ENCODE assay signal across 20 cellular contexts in genomic region chr16:85667841-85668413, GRCh38. TPM values are rescaled to one million over a fixed set of nuclear protein-coding genes. Genes with fewer than 3 reads are reported as not detected.
DNase-seq lines count a peak whose midpoint lies in the region; ATAC-seq, FAIRE-seq and TF ChIP-seq lines count a peak whose summit lies in the region.
"Had no signal": no experiment of that assay in that cellular context is flagged by ENCODE, and none has a peak within 500 bp of the region (broad histone marks: within the 10 kb centered on the region; RNA-seq: fewer than 3 reads in every experiment).

No MANE protein-coding gene starts in this region.

- no peak for TF ChIP-seq CTCF in A549 (IDR thresholded peaks at IDR 0.05)
- TF ChIP-seq CTCF in H9 (conservative IDR thresholded peaks at IDR 0.05), result no peak

- DNase-seq in A549 (ENCODE audit: low read depth in 1 of 2, low spot score in 1 of 2) (no peak), H9 (no peak), neuronal stem cell (ENCODE audit: low spot score) (no peak), iPS-NIHi7 (ENCODE audit: extremely low spot score) (no peak), SK-N-DZ (ENCODE audit: low spot score) (no peak)
- no peak for DNase-seq in central memory CD8-positive, alpha-beta T cell (ENCODE audit: low spot score in 2 of 2)
- DNase-seq: ACHN; Calu3; CD4-positive, CD25-positive, alpha-beta regulatory T cell; HFFc6; Karpas-422; MM.1S; NCI-H1105 treated with DMSO at 0.1 percent for 48 hours; NCI-H187 treated with DMSO at 0.1 percent for 48 hours; NCI-H2171; NCI-H446 treated with DMSO at 0.1 percent for 48 hours; NCI-H774 had no signal

- H4K20me1 ChIP-seq in H9 (ENCODE audit: control insufficient read depth, insufficient read depth, insufficient read length), result peaks cover 2% of the 10 kb centered on the region

- no peaks in the 10 kb centered on the region; the same call in none of the 2 replicates for H3K27me3 Mint-ChIP-seq in H9 (ENCODE audit: low read depth)
- H3K27me3 Mint-ChIP-seq in central memory CD8-positive, alpha-beta T cell, result no peaks in the 10 kb centered on the region
- H3K27me3 Mint-ChIP-seq: CD4-positive, CD25-positive, alpha-beta regulatory T cell had no signal

- H4K5ac ChIP-seq in H9 (ENCODE audit: insufficient read length, low read depth, low read length), result no peak overlapping the region

- no peak for TF ChIP-seq RAD21 in A549 (conservative IDR thresholded peaks at IDR 0.05 in 1 of 2, IDR thresholded peaks at IDR 0.05 in 1 of 2)

- no peak overlapping the region for H2AFZ ChIP-seq in H9 (ENCODE audit: low read length)
- no peak overlapping the region for H2AFZ ChIP-seq in neuronal stem cell (ENCODE audit: low read length)

- H3K79me1 ChIP-seq in H9 (ENCODE audit: insufficient read depth, low read depth, low read length, poor library complexity, severe bottlenecking) (no peaks in the 10 kb centered on the region), neuronal stem cell (ENCODE audit: low read depth, low read length) (no peaks in the 10 kb centered on the region)

- CTCF ChIA-PET in A549 (lab: Yijun Ruan, JAX), result interaction anchor here (0.7 to 1.2 kb wide), 4 partner anchors 9 to 52 kb away, joined by 3 to 6 read pairs (median 3); no protein-coding TSS in a partner anchor

- ATAC-seq in A549 (peak; percentile 29 to 64; a peak in 4 of 6 replicates), GM18519 (IDR thresholded peaks at IDR 0.05; ENCODE audit: low FRiP score, unreplicated experiment) (no peak)
- no peak for ATAC-seq in central memory CD8-positive, alpha-beta T cell (replicated peaks; ENCODE audit: extremely low read depth, poor library complexity, severe bottlenecking)

- H2BK20ac ChIP-seq in H9 (ENCODE audit: low read depth, low read length, poor library complexity, severe bottlenecking), result no peak overlapping the region

- no peak overlapping the region for H3K9ac ChIP-seq in H9 (ENCODE audit: extremely low read depth, insufficient read length, low read length)
- H3K9ac ChIP-seq in neuronal stem cell (ENCODE audit: low read depth, low read length, poor library complexity), result no peak overlapping the region

- no peak overlapping the region for H2BK12ac ChIP-seq in H9 (ENCODE audit: insufficient read length, low read depth, low read length)
- no peak overlapping the region for H2BK12ac ChIP-seq in neuronal stem cell (ENCODE audit: low read length)

- H2BK120ac ChIP-seq in H9 (ENCODE audit: low read depth, low read length, poor library complexity, severe bottlenecking) (no peak overlapping the region), neuronal stem cell (ENCODE audit: low read depth, low read length) (no peak overlapping the region)

- no peaks in the 10 kb centered on the region for H3K9me3 Mint-ChIP-seq in H9
- H3K9me3 Mint-ChIP-seq in central memory CD8-positive, alpha-beta T cell, result no peaks in the 10 kb centered on the region
- H3K9me3 Mint-ChIP-seq: CD4-positive, CD25-positive, alpha-beta regulatory T cell; HFFc6 had no signal

- H3K14ac ChIP-seq in H9 (ENCODE audit: insufficient read depth, low read length) (no peak overlapping the region), neuronal stem cell (ENCODE audit: low read length) (peak overlapping the region; percentile 42)

- no peak for TF ChIP-seq POLR2A in A549 (IDR thresholded peaks at IDR 0.05; ENCODE audit: low read length)

- H3T11ph ChIP-seq in H9 (ENCODE audit: low read length), result no peak overlapping the region

- no peaks in the 10 kb centered on the region for H3K4me1 ChIP-seq in A549
- H3K4me1 ChIP-seq in H9 (ENCODE audit: insufficient read depth, low read length), result no peaks in the 10 kb centered on the region
- peaks cover 6% of the 10 kb centered on the region in 2 donors for H3K4me1 ChIP-seq in neuronal stem cell (ENCODE audit: control insufficient read depth in 2 of 2, insufficient read depth in 1 of 2, low read depth in 1 of 2, low read length in 2 of 2)

- H3K4ac ChIP-seq in H9 (ENCODE audit: low read depth, low read length) (no peak overlapping the region), neuronal stem cell (ENCODE audit: low read length) (no peak overlapping the region)

- no peaks in the 10 kb centered on the region for H3K23me2 ChIP-seq in H9 (ENCODE audit: insufficient read length, low read depth, low read length, poor library complexity, severe bottlenecking)

- 89% methylated on average over 16 of the region's 16 CpGs for WGBS in A549 (ENCODE audit: missing lambda C conversion rate)
- no CpG with 5 or more reads among the region's 16 CpGs for WGBS in H9 (ENCODE audit: extremely low coverage, insufficient read length, low lambda C conversion rate)
- WGBS in neuronal stem cell (ENCODE audit: extremely low coverage in 2 of 2, insufficient read length in 2 of 2, insufficient replicate concordance in 1 of 2), 2 donors, result no CpG with 5 or more reads among the region's 16 CpGs

- no peak overlapping the region for H3K18ac ChIP-seq in H9 (ENCODE audit: insufficient read length, low read depth, low read length)
- H3K18ac ChIP-seq in neuronal stem cell (ENCODE audit: low read length), result no peak overlapping the region

- H4K8ac ChIP-seq in H9 (replicated peaks; ENCODE audit: insufficient read length, low read depth, low read length), result no peak overlapping the region
- no peak overlapping the region for H4K8ac ChIP-seq in neuronal stem cell (ENCODE audit: low read depth, low read length)

- no peak overlapping the region for H4K91ac ChIP-seq in H9 (ENCODE audit: insufficient read length, low read depth, low read length)
- no peak overlapping the region for H4K91ac ChIP-seq in neuronal stem cell (ENCODE audit: low read depth, low read length, poor library complexity)

- no peak overlapping the region for H3K23ac ChIP-seq in H9 (ENCODE audit: insufficient read length, low read depth, low read length)
- no peak overlapping the region for H3K23ac ChIP-seq in neuronal stem cell (ENCODE audit: low read depth, low read length, poor library complexity)

- H2BK5ac ChIP-seq in H9 (ENCODE audit: insufficient read length, low read length) (no peak overlapping the region), neuronal stem cell (ENCODE audit: low read length) (no peak overlapping the region)

- H3K79me2 ChIP-seq in H9 (ENCODE audit: insufficient read depth, low read length), result no peaks in the 10 kb centered on the region

- H3K9me3 ChIP-seq in A549 (no peaks in the 10 kb centered on the region), H9 (ENCODE audit: control insufficient read depth, low read depth, low read length) (no peaks in the 10 kb centered on the region), neuronal stem cell (replicated peaks in 1 of 2; ENCODE audit: control insufficient read depth in 2 of 2, insufficient read depth in 1 of 2, low read depth in 1 of 2, low read length in 2 of 2) (peaks cover 0 to 2% of the 10 kb centered on the region in 2 donors)

- POLR2A ChIA-PET in A549 (lab: Yijun Ruan, JAX), result no interaction called here

- peak overlapping the region; percentile 78 to 87 (median 84); a peak in 5 of 7 replicates for H3K27ac Mint-ChIP-seq in H9
- H3K27ac Mint-ChIP-seq in central memory CD8-positive, alpha-beta T cell (ENCODE audit: low read depth), result peak overlapping the region; percentile 59
- H3K27ac Mint-ChIP-seq: HFFc6 had no signal

- no peak overlapping the region; a peak in 1 of 5 replicates for H3K4me3 Mint-ChIP-seq in H9
- no peak overlapping the region for H3K4me3 Mint-ChIP-seq in central memory CD8-positive, alpha-beta T cell
- H3K4me3 Mint-ChIP-seq: CD4-positive, CD25-positive, alpha-beta regulatory T cell; HFFc6 had no signal

- no peaks in the 10 kb centered on the region for H3K4me1 Mint-ChIP-seq in H9
- H3K4me1 Mint-ChIP-seq in central memory CD8-positive, alpha-beta T cell, result no peaks in the 10 kb centered on the region

- FAIRE-seq in A549 (lab: Jason Lieb, UNC), result no peak
- FAIRE-seq: GM18507, RCC 7860 had no signal

- peaks cover 59 to 99% (median 96%) of the 10 kb centered on the region in 3 experiments; a peak in 6 of 7 replicates for H3K36me3 Mint-ChIP-seq in H9 (ENCODE audit: insufficient read depth in 1 of 3, low read depth in 3 of 3)
- peaks cover 60% of the 10 kb centered on the region for H3K36me3 Mint-ChIP-seq in central memory CD8-positive, alpha-beta T cell (ENCODE audit: insufficient read depth)

- H3K4me3 ChIP-seq in A549 (no peak overlapping the region), neuronal stem cell (ENCODE audit: low read length in 2 of 2) (peak overlapping the region in 1 of 2 donors; percentile 6)

- TF ChIP-seq EP300 in A549 (IDR thresholded peaks at IDR 0.05), result no peak

- H3K56ac ChIP-seq in H9 (ENCODE audit: insufficient read length, low read depth, low read length), result no peak overlapping the region

- H3K36me3 ChIP-seq in neuronal stem cell (replicated peaks in 1 of 2; ENCODE audit: control insufficient read depth in 2 of 2, insufficient read depth in 2 of 2, low read length in 2 of 2), result peaks cover 42 to 98% of the 10 kb centered on the region in 2 donors

- no peaks in the 10 kb centered on the region for H3K27me3 ChIP-seq in H9 (ENCODE audit: insufficient read depth, low read length)
- no peaks in the 10 kb centered on the region for H3K27me3 ChIP-seq in neuronal stem cell (ENCODE audit: control insufficient read depth in 3 of 3, insufficient read depth in 3 of 3, low read depth in 1 of 3, low read length in 3 of 3)

- H3K4me2 ChIP-seq in A549 (no peak overlapping the region), H9 (ENCODE audit: insufficient read depth, insufficient read length, low read length) (no peak overlapping the region), neuronal stem cell (ENCODE audit: insufficient read depth, low read length, poor library complexity, severe bottlenecking) (no peak overlapping the region)

- H2BK15ac ChIP-seq in H9 (ENCODE audit: low read depth, low read length) (no peak overlapping the region), neuronal stem cell (ENCODE audit: low read length) (no peak overlapping the region)

- no peak overlapping the region for H2AK5ac ChIP-seq in H9 (ENCODE audit: insufficient read length, low read length)
- H2AK5ac ChIP-seq in neuronal stem cell (ENCODE audit: low read depth, low read length), result no peak overlapping the region

- H3K27ac ChIP-seq in A549 (no peak overlapping the region; a peak in 1 of 6 replicates), H9 (ENCODE audit: insufficient read length, low read depth, low read length) (no peak overlapping the region), neuronal stem cell (replicated peaks; ENCODE audit: low read length) (no peak overlapping the region)

RNA-seq across cellular contexts. Expression of gene GINS2, which starts 20.8 kb away (rescaled TPM):
- polyA plus RNA-seq in A549 (2011; rRNA removed), result 23.4 and 28.7 TPM in 2 replicates
- 28.6 and 32.9 TPM in 2 replicates for polyA plus RNA-seq in A549 (2012; cell fraction: cytosol; rRNA removed)
- polyA plus RNA-seq in A549 (2012; cell fraction: nucleus; rRNA removed), result 10.9 and 16.4 TPM in 2 replicates
- 25.4 to 27.7 TPM (median 26.8 TPM) in 3 replicates for polyA plus RNA-seq in A549 (2017; fragmentation: RNase III; extraction: RNeasy Plus Mini Kit Qiagen cat#74134 plus additional on column Dnase treatment)
- 15.0 and 15.7 TPM in 2 replicates for polyA minus RNA-seq in A549 (2011; rRNA and poly(A)+ RNA removed)
- 52.7 and 53.2 TPM in 2 replicates for total RNA-seq in H9 (2021)
- polyA plus RNA-seq in neuronal stem cell (2013, experiment 1 of 2), result 32.2 TPM
- polyA plus RNA-seq in neuronal stem cell (2013, experiment 2 of 2), result 33.2 TPM
- 102 and 106 TPM in 2 replicates for polyA plus RNA-seq in SK-N-DZ (2014; cell fraction: cytosol; rRNA removed)
- polyA plus RNA-seq in SK-N-DZ (2014; cell fraction: nucleus; rRNA removed), result 64.7 and 66.3 TPM in 2 replicates

RNA-seq across cellular contexts. Expression of gene GSE1, which starts 54.8 kb away (rescaled TPM):
- polyA plus RNA-seq in A549 (2011; rRNA removed) (20.7 and 24.6 TPM in 2 replicates), A549 (2017; fragmentation: RNase III; extraction: RNeasy Plus Mini Kit Qiagen cat#74134 plus additional on column Dnase treatment) (24.3 to 30.3 TPM (median 24.3 TPM) in 3 replicates)
- polyA plus RNA-seq in A549 (2012; cell fraction: cytosol; rRNA removed), result 18.9 and 22.8 TPM in 2 replicates
- polyA plus RNA-seq in A549 (2012; cell fraction: nucleus; rRNA removed), result 49.8 and 64.0 TPM in 2 replicates
- 24.5 and 25.9 TPM in 2 replicates for polyA minus RNA-seq in A549 (2011; rRNA and poly(A)+ RNA removed)
- 123 and 125 TPM in 2 replicates for total RNA-seq in H9 (2021)
- 5.7 TPM for polyA plus RNA-seq in neuronal stem cell (2013, experiment 1 of 2)
- polyA plus RNA-seq in neuronal stem cell (2013, experiment 2 of 2), result 6.2 TPM
- polyA plus RNA-seq in SK-N-DZ (2014; cell fraction: cytosol; rRNA removed), result 51.5 and 62.6 TPM in 2 replicates
- 114 and 225 TPM in 2 replicates for polyA plus RNA-seq in SK-N-DZ (2014; cell fraction: nucleus; rRNA removed)

Comparison
In these comparisons a context has a peak if more than half of its experiments do, and no peak if none do; other contexts are left out.
1. ATAC-seq: peak in A549 (2 of 2); none in central memory CD8-positive, alpha-beta T cell (single experiment) and GM18519 (single experiment).